In the genomic region with DNA sequence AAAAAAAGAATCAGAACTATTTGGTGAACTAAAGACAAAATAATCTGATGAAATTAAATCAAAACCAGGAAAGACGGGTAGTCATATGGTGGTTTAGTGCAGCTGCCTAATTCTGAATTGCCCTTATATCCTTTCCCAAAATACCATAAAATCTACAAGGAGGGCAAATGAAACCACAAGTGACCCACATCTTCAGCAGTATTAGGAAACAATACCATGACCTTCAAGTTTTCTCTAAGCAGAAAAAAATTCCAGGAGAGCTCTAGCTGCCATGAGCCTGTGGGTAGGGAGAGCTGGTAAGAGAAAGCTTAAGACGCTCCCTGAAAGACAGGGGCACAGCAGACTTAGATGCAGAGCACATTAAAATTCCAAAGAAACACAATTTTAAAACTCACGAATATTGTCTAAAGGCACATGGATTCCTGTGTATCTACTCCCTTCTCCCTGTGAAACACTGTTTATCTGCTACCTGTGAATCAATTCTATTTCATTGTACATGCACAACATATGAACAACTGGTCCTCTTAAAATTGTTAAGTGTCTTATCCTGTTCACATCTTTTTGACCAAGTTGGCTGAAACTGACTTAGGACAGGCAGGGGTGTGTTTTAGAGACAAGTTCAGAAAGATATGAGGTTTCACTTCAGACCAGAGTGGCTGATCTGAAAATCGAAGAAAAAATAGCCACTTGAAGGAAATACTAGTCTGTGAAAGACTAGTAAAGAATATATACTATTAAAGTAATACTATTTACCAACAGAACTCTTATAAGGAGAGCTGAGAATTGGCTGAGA, we compare ENCODE assay signal across 1 cellular context.
TF ChIP-seq lines count a peak whose summit lies in the region.

No MANE protein-coding gene starts in this region.

TF ChIP-seq in K562, 482 proteins besides CTCF, POLR2A, EP300 and RAD21 (continued from another document):
- TF ChIP-seq, protein P1, sequence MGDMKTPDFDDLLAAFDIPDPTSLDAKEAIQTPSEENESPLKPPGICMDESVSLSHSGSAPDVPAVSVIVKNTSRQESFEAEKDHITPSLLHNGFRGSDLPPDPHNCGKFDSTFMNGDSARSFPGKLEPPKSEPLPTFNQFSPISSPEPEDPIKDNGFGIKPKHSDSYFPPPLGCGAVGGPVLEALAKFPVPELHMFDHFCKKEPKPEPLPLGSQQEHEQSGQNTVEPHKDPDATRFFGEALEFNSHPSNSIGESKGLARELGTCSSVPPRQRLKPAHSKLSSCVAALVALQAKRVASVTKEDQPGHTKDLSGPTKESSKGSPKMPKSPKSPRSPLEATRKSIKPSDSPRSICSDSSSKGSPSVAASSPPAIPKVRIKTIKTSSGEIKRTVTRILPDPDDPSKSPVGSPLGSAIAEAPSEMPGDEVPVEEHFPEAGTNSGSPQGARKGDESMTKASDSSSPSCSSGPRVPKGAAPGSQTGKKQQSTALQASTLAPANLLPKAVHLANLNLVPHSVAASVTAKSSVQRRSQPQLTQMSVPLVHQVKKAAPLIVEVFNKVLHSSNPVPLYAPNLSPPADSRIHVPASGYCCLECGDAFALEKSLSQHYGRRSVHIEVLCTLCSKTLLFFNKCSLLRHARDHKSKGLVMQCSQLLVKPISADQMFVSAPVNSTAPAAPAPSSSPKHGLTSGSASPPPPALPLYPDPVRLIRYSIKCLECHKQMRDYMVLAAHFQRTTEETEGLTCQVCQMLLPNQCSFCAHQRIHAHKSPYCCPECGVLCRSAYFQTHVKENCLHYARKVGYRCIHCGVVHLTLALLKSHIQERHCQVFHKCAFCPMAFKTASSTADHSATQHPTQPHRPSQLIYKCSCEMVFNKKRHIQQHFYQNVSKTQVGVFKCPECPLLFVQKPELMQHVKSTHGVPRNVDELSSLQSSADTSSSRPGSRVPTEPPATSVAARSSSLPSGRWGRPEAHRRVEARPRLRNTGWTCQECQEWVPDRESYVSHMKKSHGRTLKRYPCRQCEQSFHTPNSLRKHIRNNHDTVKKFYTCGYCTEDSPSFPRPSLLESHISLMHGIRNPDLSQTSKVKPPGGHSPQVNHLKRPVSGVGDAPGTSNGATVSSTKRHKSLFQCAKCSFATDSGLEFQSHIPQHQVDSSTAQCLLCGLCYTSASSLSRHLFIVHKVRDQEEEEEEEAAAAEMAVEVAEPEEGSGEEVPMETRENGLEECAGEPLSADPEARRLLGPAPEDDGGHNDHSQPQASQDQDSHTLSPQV (IDR thresholded peaks at IDR 0.05), result 0 out of 2 replicates have a peak, but pooled peaks have one; percentile 37
- TF ChIP-seq, protein P2, sequence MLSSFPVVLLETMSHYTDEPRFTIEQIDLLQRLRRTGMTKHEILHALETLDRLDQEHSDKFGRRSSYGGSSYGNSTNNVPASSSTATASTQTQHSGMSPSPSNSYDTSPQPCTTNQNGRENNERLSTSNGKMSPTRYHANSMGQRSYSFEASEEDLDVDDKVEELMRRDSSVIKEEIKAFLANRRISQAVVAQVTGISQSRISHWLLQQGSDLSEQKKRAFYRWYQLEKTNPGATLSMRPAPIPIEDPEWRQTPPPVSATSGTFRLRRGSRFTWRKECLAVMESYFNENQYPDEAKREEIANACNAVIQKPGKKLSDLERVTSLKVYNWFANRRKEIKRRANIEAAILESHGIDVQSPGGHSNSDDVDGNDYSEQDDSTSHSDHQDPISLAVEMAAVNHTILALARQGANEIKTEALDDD (IDR thresholded peaks at IDR 0.05), result peak; percentile 65
